10 cellular contexts compared by ENCODE assay signal in the genomic region with DNA sequence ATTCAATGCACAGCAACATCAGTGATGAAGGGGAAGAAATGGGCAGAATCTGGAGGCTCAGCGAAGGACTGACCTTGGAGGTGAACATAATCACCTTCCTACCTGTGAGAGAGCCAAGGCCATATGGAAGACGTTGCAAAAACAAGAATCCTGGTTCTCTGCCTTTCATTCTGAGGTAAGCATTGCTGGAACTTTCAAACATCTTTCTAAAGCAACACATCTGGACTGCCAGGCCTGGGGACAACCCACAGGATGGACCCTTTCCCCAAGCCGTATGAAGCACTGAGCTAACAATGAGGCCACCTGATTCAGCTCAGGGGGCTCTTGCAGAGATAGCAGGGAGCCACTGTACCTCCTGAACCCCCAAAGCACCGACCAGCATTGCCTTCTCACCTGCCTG.
DNase-seq lines count a peak whose midpoint lies in the region; ATAC-seq and TF ChIP-seq lines count a peak whose summit lies in the region.
"Had no signal": no experiment of that assay in that cellular context is flagged by ENCODE, and none has a peak within 500 bp of the region (broad histone marks: within the 10 kb centered on the region; RNA-seq: fewer than 3 reads in every experiment).

No MANE protein-coding gene starts in this region.

- H3K27me3 Mint-ChIP-seq in T-helper 1 cell treated with Interleukin-12 subunit alpha and Interleukin-12 subunit beta and Interleukin-4 antibody, amounts not matched to agents 30 μg/mL and 1 μg/mL, for 36 hours (ENCODE audit: low read depth), result no peaks in the 10 kb centered on the region
- no peaks in the 10 kb centered on the region for H3K27me3 Mint-ChIP-seq in stimulated activated naive B cell treated with anti-CD40 and anti-IgM and Interleukin-4, amounts not matched to agents 10 μg/mL and 1 μg/mL and 100 μg/mL, for 72 hours
- H3K27me3 Mint-ChIP-seq in neural progenitor cell (ENCODE audit: insufficient read depth, low read depth), result peaks cover 29% of the 10 kb centered on the region

- 60 to 72% (median 66%) methylated on average over 4 of the region's 4 CpGs for WGBS in adrenal gland, 4 donors

- no peaks in the 10 kb centered on the region for H3K9me2 ChIP-seq in SU-DHL-6 (replicated peaks; ENCODE audit: insufficient read depth, low read length)

- peak overlapping the region; percentile 91 for H3K27ac Mint-ChIP-seq in T-helper 1 cell treated with Interleukin-12 subunit alpha and Interleukin-12 subunit beta and Interleukin-4 antibody, amounts not matched to agents 30 μg/mL and 1 μg/mL, for 36 hours
- H3K27ac Mint-ChIP-seq in stimulated activated naive B cell treated with anti-CD40 and anti-IgM and Interleukin-4, amounts not matched to agents 10 μg/mL and 1 μg/mL and 100 μg/mL, for 72 hours, result peak overlapping the region; percentile 44
- no peak overlapping the region for H3K27ac Mint-ChIP-seq in neural progenitor cell

- H3K9ac ChIP-seq in SU-DHL-6 (ENCODE audit: low read length) (peak overlapping the region; percentile 99), neural progenitor cell (no peak overlapping the region)

- H3K9me3 ChIP-seq in SU-DHL-6 (ENCODE audit: insufficient read depth, low read length), result no peaks in the 10 kb centered on the region
- no peaks in the 10 kb centered on the region for H3K9me3 ChIP-seq in neural progenitor cell (ENCODE audit: low read depth)
- no peaks in the 10 kb centered on the region for H3K9me3 ChIP-seq in adrenal gland (replicated peaks in 1 of 3)

- peaks cover 23% of the 10 kb centered on the region for H4K20me1 ChIP-seq in SU-DHL-6 (ENCODE audit: low read depth, low read length)
- H4K20me1 ChIP-seq in neural progenitor cell (ENCODE audit: low read depth), result peaks cover 4% of the 10 kb centered on the region

- DNase-seq in T-helper 1 cell (no peak), fibroblast of villous mesenchyme (ENCODE audit: low read depth) (no peak), neural progenitor cell (ENCODE audit: low spot score) (no peak), adrenal gland (no peak)
- DNase-seq in stimulated activated naive B cell treated with anti-CD40 and anti-IgM and Interleukin-4, amounts not matched to agents 10 μg/mL and 1 μg/mL and 100 μg/mL, for 72 hours, result no peak
- DNase-seq: 8988T had no signal

- H3K27ac ChIP-seq in SU-DHL-6 (ENCODE audit: low read depth, low read length) (peak overlapping the region; percentile 82), neural progenitor cell (no peak overlapping the region), adrenal gland (peak overlapping the region in 2 of 5 donors; percentile 38 to 40)

- H3K4me3 Mint-ChIP-seq in T-helper 1 cell treated with Interleukin-12 subunit alpha and Interleukin-12 subunit beta and Interleukin-4 antibody, amounts not matched to agents 30 μg/mL and 1 μg/mL, for 36 hours, result peak overlapping the region; percentile 98
- peak overlapping the region; percentile 71 to 80 for H3K4me3 Mint-ChIP-seq in stimulated activated naive B cell treated with anti-CD40 and anti-IgM and Interleukin-4, amounts not matched to agents 10 μg/mL and 1 μg/mL and 100 μg/mL, for 72 hours
- no peak overlapping the region for H3K4me3 Mint-ChIP-seq in neural progenitor cell

- H3K79me2 ChIP-seq in SU-DHL-6 (ENCODE audit: insufficient read depth, low read length), result peaks cover 100% of the 10 kb centered on the region
- no peaks in the 10 kb centered on the region for H3K79me2 ChIP-seq in neural progenitor cell (ENCODE audit: low read depth)

- H3K4me3 ChIP-seq in SU-DHL-6 (ENCODE audit: insufficient read depth, low read length, poor library complexity, severe bottlenecking) (peak overlapping the region; percentile 83), fibroblast of villous mesenchyme (ENCODE audit: low read depth, low read length) (peak overlapping the region; percentile 9), neural progenitor cell (no peak overlapping the region), adrenal gland (no peak overlapping the region)
- H3K4me3 ChIP-seq: K562 had no signal

- intact Hi-C loops in adrenal gland (cut with DNase I), result no loop called here

- no peak for TF ChIP-seq POLR2A in adrenal gland (IDR thresholded peaks at IDR 0.05)

- TF ChIP-seq CTCF in SU-DHL-6 (IDR thresholded peaks at IDR 0.05; ENCODE audit: insufficient read depth, low read length, poor library complexity, severe bottlenecking), result no peak
- no peak for TF ChIP-seq CTCF in fibroblast of villous mesenchyme (IDR thresholded peaks at IDR 0.05; ENCODE audit: insufficient read depth, low read depth, low read length)
- TF ChIP-seq CTCF in neural progenitor cell (IDR thresholded peaks at IDR 0.05), result no peak
- TF ChIP-seq CTCF in adrenal gland (IDR thresholded peaks at IDR 0.05), result no peak

- H2AFZ ChIP-seq in SU-DHL-6 (ENCODE audit: low read depth, low read length, severe bottlenecking) (no peak overlapping the region), neural progenitor cell (replicated peaks) (no peak overlapping the region)

- H3K4me1 Mint-ChIP-seq in T-helper 1 cell treated with Interleukin-12 subunit alpha and Interleukin-12 subunit beta and Interleukin-4 antibody, amounts not matched to agents 30 μg/mL and 1 μg/mL, for 36 hours (ENCODE audit: low read depth), result peaks cover 56% of the 10 kb centered on the region
- peaks cover 55 to 88% of the 10 kb centered on the region in 2 donors for H3K4me1 Mint-ChIP-seq in stimulated activated naive B cell treated with anti-CD40 and anti-IgM and Interleukin-4, amounts not matched to agents 10 μg/mL and 1 μg/mL and 100 μg/mL, for 72 hours
- H3K4me1 Mint-ChIP-seq in neural progenitor cell, result peaks cover 12% of the 10 kb centered on the region

- ATAC-seq in stimulated activated naive B cell treated with anti-CD40 and anti-IgM and Interleukin-4, amounts not matched to agents 10 μg/mL and 1 μg/mL and 100 μg/mL, for 72 hours (replicated peaks), result no peak
- no peak for ATAC-seq in GM21825 (IDR thresholded peaks at IDR 0.05; ENCODE audit: unreplicated experiment)
- ATAC-seq: K562 had no signal

- H3K36me3 ChIP-seq in SU-DHL-6 (ENCODE audit: low read length) (peaks cover 17% of the 10 kb centered on the region), neural progenitor cell (no peaks in the 10 kb centered on the region), adrenal gland (replicated peaks in 1 of 2) (no peaks in the 10 kb centered on the region)

- H3K36me3 Mint-ChIP-seq in T-helper 1 cell treated with Interleukin-12 subunit alpha and Interleukin-12 subunit beta and Interleukin-4 antibody, amounts not matched to agents 30 μg/mL and 1 μg/mL, for 36 hours (ENCODE audit: low read depth), result peaks cover 92% of the 10 kb centered on the region
- H3K36me3 Mint-ChIP-seq in stimulated activated naive B cell treated with anti-CD40 and anti-IgM and Interleukin-4, amounts not matched to agents 10 μg/mL and 1 μg/mL and 100 μg/mL, for 72 hours, result peaks cover 44 to 61% of the 10 kb centered on the region in 2 donors
- no peaks in the 10 kb centered on the region for H3K36me3 Mint-ChIP-seq in neural progenitor cell

- H3K4me1 ChIP-seq in neural progenitor cell (no peaks in the 10 kb centered on the region), adrenal gland (replicated peaks in 1 of 2) (peaks cover 13 to 15% of the 10 kb centered on the region in 2 donors)

- H3K4me2 ChIP-seq in SU-DHL-6 (ENCODE audit: low read depth, low read length, poor library complexity, severe bottlenecking) (peak overlapping the region; percentile 96), neural progenitor cell (no peak overlapping the region)

- 0 out of 2 replicates have a peak, but pooled peaks cover 4% of the 10 kb centered on the region for H3F3A ChIP-seq in SU-DHL-6 (ENCODE audit: insufficient read depth)
- no peaks in the 10 kb centered on the region for H3F3A ChIP-seq in neural progenitor cell (ENCODE audit: low read depth)

- no peaks in the 10 kb centered on the region for H3K9me3 Mint-ChIP-seq in T-helper 1 cell treated with Interleukin-12 subunit alpha and Interleukin-12 subunit beta and Interleukin-4 antibody, amounts not matched to agents 30 μg/mL and 1 μg/mL, for 36 hours
- no peaks in the 10 kb centered on the region for H3K9me3 Mint-ChIP-seq in stimulated activated naive B cell treated with anti-CD40 and anti-IgM and Interleukin-4, amounts not matched to agents 10 μg/mL and 1 μg/mL and 100 μg/mL, for 72 hours
- H3K9me3 Mint-ChIP-seq in neural progenitor cell, result no peaks in the 10 kb centered on the region

- H3K27me3 ChIP-seq in SU-DHL-6 (ENCODE audit: low read length) (no peaks in the 10 kb centered on the region), neural progenitor cell (peaks cover 59% of the 10 kb centered on the region), adrenal gland (no peaks in the 10 kb centered on the region)

Comparison
In these comparisons a context has a peak if more than half of its experiments do, and no peak if none do; other contexts are left out.
1. H3K4me3 ChIP-seq: peak in SU-DHL-6 (single experiment) and fibroblast of villous mesenchyme (single experiment); none in neural progenitor cell (single experiment) and adrenal gland (0 of 4).